In the genomic region with DNA sequence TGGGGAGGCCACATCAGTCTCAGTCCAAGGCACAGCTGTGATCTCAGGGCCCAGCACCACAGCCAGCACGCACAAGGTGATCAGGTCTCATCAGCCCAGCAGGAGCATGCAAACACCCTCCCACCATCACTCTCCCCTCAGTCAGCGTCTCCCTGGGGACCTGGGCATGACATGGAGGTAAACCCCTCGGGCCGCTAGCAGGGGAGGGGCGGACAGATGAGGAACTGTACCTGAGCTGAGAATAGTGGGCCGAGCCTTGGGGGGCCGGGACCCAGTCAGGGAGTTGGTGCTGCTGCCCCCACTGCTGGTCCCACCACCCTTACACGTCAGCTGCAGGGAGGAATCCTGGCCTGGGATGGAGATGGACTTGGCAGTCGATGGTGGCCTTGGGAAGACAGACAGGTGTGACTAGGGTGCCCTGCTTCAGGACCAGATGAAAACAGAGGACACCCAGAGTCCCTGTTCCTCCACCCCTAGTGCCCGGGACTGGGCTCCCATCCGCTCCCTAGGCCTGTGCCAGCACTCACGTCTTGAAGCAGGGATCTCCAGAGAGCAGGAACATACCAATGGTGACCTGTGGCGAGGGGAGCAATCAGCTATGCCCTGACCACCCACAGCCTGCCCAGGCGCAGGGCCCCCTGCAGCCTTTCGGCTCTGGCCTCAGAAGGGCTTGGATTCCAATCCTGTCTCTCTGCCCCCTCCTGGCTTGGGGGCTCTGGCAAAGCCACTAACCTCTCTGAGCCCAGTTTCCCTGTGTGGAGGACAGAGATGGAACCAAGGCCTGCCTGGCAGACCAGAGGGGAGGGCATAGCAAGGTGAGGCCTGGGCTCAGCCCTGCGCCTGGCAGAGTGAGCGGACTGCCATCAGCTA, we compare ENCODE assay signal across 1 cellular context.
TF ChIP-seq lines count a peak whose summit lies in the region.

No MANE protein-coding gene starts in this region.

TF ChIP-seq in HepG2, 621 proteins besides CTCF, POLR2A, EP300 and RAD21 (continued from another document):
- TF ChIP-seq, protein P1, sequence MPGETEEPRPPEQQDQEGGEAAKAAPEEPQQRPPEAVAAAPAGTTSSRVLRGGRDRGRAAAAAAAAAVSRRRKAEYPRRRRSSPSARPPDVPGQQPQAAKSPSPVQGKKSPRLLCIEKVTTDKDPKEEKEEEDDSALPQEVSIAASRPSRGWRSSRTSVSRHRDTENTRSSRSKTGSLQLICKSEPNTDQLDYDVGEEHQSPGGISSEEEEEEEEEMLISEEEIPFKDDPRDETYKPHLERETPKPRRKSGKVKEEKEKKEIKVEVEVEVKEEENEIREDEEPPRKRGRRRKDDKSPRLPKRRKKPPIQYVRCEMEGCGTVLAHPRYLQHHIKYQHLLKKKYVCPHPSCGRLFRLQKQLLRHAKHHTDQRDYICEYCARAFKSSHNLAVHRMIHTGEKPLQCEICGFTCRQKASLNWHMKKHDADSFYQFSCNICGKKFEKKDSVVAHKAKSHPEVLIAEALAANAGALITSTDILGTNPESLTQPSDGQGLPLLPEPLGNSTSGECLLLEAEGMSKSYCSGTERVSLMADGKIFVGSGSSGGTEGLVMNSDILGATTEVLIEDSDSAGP (CRISPR knock-in tag; IDR thresholded peaks at IDR 0.05; ENCODE audit: borderline replicate concordance) = peak; percentile 28; the same call in 1 of the 2 replicates
- TF ChIP-seq SATB2 (CRISPR knock-in tag; IDR thresholded peaks at IDR 0.05) (no peak), ZNF782 (CRISPR knock-in tag; IDR thresholded peaks at IDR 0.05; ENCODE audit: borderline replicate concordance) (no peak), ZNF768 (CRISPR knock-in tag; IDR thresholded peaks at IDR 0.05) (0 out of 2 replicates have a peak, but pooled peaks have one; percentile 21), DMAP1 (CRISPR knock-in tag; IDR thresholded peaks at IDR 0.05) (no peak), MATR3 (CRISPR knock-in tag; IDR thresholded peaks at IDR 0.05) (no peak)
TF ChIP-seq in HepG2: peak in this region for 11.
